In the genomic region with DNA sequence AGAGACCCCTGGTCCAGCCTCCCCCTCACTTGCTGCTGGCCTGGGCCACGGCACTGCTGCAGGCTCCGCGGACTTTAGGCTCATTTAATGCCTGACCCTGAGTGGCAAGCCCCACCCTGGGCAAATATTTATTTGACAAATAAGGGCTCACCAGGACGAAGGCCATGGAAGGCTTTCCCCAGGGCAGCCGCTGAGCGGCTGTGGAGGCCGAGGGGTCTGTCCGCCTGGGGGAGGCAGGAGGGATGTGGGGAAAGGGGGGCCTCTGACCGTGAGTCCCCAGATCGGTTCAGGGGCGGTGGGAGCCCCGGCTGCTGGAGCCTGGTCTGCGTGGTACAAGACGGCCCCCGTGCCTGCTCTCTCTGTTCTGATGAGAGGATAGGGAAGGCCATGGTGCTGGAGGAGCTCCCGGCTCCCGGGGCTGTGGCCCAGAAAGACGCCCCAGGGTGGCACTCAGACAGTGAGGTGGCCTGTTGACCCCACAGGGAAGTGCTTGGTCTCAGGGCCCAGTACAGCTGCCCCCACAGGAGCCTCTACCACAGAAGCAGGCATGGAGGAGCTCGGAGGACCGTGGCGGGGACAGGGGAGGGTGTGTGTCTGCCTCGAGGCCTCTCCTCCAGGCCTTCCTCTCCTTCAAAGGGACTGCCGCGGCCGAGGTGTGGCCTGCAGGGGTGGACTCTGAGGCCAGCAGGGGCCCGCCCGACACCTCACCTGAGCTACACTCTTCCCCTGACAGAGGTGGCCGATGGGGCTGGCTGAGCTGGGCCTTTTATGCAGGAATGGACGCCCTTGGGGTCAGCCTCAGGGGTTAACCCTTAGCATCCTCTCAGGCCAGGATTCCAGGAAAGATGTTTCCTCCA, we compare ENCODE assay signal across 1 cellular context.
TF ChIP-seq lines count a peak whose summit lies in the region.

No MANE protein-coding gene starts in this region.

TF ChIP-seq in HepG2, 621 proteins besides CTCF, POLR2A, EP300 and RAD21 (continued from another document and continues in another):
- TF ChIP-seq ZNF609 (CRISPR knock-in tag; IDR thresholded peaks at IDR 0.05; ENCODE audit: borderline replicate concordance) = peak; percentile 78
- TF ChIP-seq ZNF251 (CRISPR knock-in tag; IDR thresholded peaks at IDR 0.05) = no peak
- peak; percentile 45; the same call in 1 of the 2 replicates for TF ChIP-seq ZBED4 (CRISPR knock-in tag; IDR thresholded peaks at IDR 0.05; ENCODE audit: borderline replicate concordance)
- TF ChIP-seq FUBP1 (CRISPR knock-in tag; IDR thresholded peaks at IDR 0.05; ENCODE audit: borderline replicate concordance) = no peak
- peak; percentile 32; the same call in 1 of the 2 replicates for TF ChIP-seq FOSL2 (CRISPR knock-in tag; IDR thresholded peaks at IDR 0.05)
- TF ChIP-seq, protein P1, sequence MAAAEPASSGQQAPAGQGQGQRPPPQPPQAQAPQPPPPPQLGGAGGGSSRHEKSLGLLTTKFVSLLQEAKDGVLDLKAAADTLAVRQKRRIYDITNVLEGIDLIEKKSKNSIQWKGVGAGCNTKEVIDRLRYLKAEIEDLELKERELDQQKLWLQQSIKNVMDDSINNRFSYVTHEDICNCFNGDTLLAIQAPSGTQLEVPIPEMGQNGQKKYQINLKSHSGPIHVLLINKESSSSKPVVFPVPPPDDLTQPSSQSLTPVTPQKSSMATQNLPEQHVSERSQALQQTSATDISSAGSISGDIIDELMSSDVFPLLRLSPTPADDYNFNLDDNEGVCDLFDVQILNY (CRISPR knock-in tag; conservative IDR thresholded peaks at IDR 0.05) = no peak
- TF ChIP-seq STAT5B (CRISPR knock-in tag; IDR thresholded peaks at IDR 0.05) = no peak
- TF ChIP-seq, protein P2, sequence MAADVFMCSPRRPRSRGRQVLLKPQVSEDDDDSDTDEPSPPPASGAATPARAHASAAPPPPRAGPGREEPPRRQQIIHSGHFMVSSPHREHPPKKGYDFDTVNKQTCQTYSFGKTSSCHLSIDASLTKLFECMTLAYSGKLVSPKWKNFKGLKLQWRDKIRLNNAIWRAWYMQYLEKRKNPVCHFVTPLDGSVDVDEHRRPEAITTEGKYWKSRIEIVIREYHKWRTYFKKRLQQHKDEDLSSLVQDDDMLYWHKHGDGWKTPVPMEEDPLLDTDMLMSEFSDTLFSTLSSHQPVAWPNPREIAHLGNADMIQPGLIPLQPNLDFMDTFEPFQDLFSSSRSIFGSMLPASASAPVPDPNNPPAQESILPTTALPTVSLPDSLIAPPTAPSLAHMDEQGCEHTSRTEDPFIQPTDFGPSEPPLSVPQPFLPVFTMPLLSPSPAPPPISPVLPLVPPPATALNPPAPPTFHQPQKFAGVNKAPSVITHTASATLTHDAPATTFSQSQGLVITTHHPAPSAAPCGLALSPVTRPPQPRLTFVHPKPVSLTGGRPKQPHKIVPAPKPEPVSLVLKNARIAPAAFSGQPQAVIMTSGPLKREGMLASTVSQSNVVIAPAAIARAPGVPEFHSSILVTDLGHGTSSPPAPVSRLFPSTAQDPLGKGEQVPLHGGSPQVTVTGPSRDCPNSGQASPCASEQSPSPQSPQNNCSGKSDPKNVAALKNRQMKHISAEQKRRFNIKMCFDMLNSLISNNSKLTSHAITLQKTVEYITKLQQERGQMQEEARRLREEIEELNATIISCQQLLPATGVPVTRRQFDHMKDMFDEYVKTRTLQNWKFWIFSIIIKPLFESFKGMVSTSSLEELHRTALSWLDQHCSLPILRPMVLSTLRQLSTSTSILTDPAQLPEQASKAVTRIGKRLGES (CRISPR knock-in tag; IDR thresholded peaks at IDR 0.05; ENCODE audit: borderline replicate concordance) = no peak
- no peak; the same call in 1 of the 2 replicates for TF ChIP-seq DR1 (CRISPR knock-in tag; IDR thresholded peaks at IDR 0.05)
- no peak for TF ChIP-seq ZNF577 (CRISPR knock-in tag; IDR thresholded peaks at IDR 0.05; ENCODE audit: borderline replicate concordance, low read depth)
- peak; percentile 75 for TF ChIP-seq ZNF770 (CRISPR knock-in tag; IDR thresholded peaks at IDR 0.05)
- TF ChIP-seq, protein P3, sequence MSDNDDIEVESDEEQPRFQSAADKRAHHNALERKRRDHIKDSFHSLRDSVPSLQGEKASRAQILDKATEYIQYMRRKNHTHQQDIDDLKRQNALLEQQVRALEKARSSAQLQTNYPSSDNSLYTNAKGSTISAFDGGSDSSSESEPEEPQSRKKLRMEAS (IDR thresholded peaks at IDR 0.05) = no peak
- peak; percentile 69 for TF ChIP-seq RBM39 (IDR thresholded peaks at IDR 0.05; ENCODE audit: low read depth, low read length, poor library complexity, severe bottlenecking)
- TF ChIP-seq, protein P4, sequence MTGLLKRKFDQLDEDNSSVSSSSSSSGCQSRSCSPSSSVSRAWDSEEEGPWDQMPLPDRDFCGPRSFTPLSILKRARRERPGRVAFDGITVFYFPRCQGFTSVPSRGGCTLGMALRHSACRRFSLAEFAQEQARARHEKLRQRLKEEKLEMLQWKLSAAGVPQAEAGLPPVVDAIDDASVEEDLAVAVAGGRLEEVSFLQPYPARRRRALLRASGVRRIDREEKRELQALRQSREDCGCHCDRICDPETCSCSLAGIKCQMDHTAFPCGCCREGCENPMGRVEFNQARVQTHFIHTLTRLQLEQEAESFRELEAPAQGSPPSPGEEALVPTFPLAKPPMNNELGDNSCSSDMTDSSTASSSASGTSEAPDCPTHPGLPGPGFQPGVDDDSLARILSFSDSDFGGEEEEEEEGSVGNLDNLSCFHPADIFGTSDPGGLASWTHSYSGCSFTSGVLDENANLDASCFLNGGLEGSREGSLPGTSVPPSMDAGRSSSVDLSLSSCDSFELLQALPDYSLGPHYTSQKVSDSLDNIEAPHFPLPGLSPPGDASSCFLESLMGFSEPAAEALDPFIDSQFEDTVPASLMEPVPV (CRISPR knock-in tag; IDR thresholded peaks at IDR 0.05) = 0 out of 2 replicates have a peak, but pooled peaks have one; percentile 40
- TF ChIP-seq ARNT (IDR thresholded peaks at IDR 0.05) = no peak
- no peak for TF ChIP-seq GPBP1L1 (CRISPR knock-in tag; IDR thresholded peaks at IDR 0.05)
- TF ChIP-seq MTA1 (CRISPR knock-in tag; IDR thresholded peaks at IDR 0.05; ENCODE audit: borderline replicate concordance) = no peak; the same call in 1 of the 2 replicates
- TF ChIP-seq ZNF761 (CRISPR knock-in tag; conservative IDR thresholded peaks at IDR 0.05) = 0 out of 2 replicates have a peak, but pooled peaks have one; percentile 47
- TF ChIP-seq YEATS4 (CRISPR knock-in tag; IDR thresholded peaks at IDR 0.05; ENCODE audit: borderline replicate concordance) = no peak; the same call in 1 of the 2 replicates
- TF ChIP-seq GTF2F1 (IDR thresholded peaks at IDR 0.05; ENCODE audit: low read length) = no peak
- TF ChIP-seq ZKSCAN8 (CRISPR knock-in tag; IDR thresholded peaks at IDR 0.05; ENCODE audit: borderline replicate concordance) = no peak
- TF ChIP-seq PRPF4 (IDR thresholded peaks at IDR 0.05; ENCODE audit: low read depth, low read length, poor library complexity, severe bottlenecking) = no peak
- no peak for TF ChIP-seq ZNF530 (CRISPR knock-in tag; IDR thresholded peaks at IDR 0.05; ENCODE audit: low read depth)
- no peak for TF ChIP-seq GABPA (IDR thresholded peaks at IDR 0.05; ENCODE audit: low read depth, low read length)
- TF ChIP-seq GABPA (CRISPR knock-in tag; IDR thresholded peaks at IDR 0.05; ENCODE audit: low read depth) = no peak
- TF ChIP-seq, protein P5, sequence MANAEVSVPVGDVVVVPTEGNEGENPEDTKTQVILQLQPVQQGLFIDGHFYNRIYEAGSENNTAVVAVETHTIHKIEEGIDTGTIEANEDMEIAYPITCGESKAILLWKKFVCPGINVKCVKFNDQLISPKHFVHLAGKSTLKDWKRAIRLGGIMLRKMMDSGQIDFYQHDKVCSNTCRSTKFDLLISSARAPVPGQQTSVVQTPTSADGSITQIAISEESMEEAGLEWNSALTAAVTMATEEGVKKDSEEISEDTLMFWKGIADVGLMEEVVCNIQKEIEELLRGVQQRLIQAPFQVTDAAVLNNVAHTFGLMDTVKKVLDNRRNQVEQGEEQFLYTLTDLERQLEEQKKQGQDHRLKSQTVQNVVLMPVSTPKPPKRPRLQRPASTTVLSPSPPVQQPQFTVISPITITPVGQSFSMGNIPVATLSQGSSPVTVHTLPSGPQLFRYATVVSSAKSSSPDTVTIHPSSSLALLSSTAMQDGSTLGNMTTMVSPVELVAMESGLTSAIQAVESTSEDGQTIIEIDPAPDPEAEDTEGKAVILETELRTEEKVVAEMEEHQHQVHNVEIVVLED (CRISPR knock-in tag; IDR thresholded peaks at IDR 0.05; ENCODE audit: borderline replicate concordance) = no peak
